ENCODE assay signal across 15 cellular contexts in the genomic region with DNA sequence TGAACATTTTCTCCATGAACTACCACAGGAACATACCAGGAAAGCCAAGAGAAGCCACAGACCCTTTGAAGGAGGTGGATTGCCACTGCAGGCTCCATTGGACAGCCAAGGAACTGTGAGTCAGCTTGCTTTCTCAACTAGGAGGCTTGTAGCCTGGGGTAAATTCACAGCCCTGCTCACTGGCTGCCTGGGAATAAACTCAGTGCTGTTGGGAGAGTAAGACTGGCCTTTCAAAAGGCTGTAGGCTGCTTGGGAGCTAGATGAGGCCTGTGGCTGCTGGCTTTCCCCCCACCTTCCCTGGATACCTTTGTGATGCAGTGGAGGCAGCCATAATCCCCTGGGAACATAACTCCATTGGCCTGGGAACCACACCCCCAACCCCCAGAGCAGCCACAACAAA.
DNase-seq lines count a peak whose midpoint lies in the region; ATAC-seq and TF ChIP-seq lines count a peak whose summit lies in the region.
"Had no signal": no experiment of that assay in that cellular context is flagged by ENCODE, and none has a peak within 500 bp of the region (broad histone marks: within the 10 kb centered on the region; RNA-seq: fewer than 3 reads in every experiment).

No MANE protein-coding gene starts in this region.

- peak; percentile 39 for DNase-seq in AG04450 (ENCODE audit: low read depth, low spot score)
- DNase-seq in HK-2 (ENCODE audit: unreplicated experiment): peak; percentile 13
- peak; percentile 87 for DNase-seq in brain microvascular endothelial cell
- DNase-seq in iPS-NIHi11 (ENCODE audit: low spot score): peak; percentile 17
- no peak for DNase-seq in omental fat pad (ENCODE audit: low spot score)
- no peak for DNase-seq in progenitor cell of endocrine pancreas (ENCODE audit: low spot score, unreplicated experiment)
- DNase-seq: activated CD4-positive, alpha-beta T cell treated with anti-CD3 and anti-CD28 coated beads, Interleukin-2, amount 50 U/mL, for 48 hours; aorta; NCI-H1436 treated with DMSO at 0.1 percent for 48 hours; NCI-H526; ovary had no signal

- peaks cover 3% of the 10 kb centered on the region for H3K36me3 Mint-ChIP-seq in progenitor cell of endocrine pancreas (ENCODE audit: insufficient read depth)
- H3K36me3 Mint-ChIP-seq: memory B cell had no signal

- CTCF ChIA-PET in AG04450 (lab: Charles Lee): no interaction called here

- no peak overlapping the region for H3K4me3 Mint-ChIP-seq in progenitor cell of endocrine pancreas (ENCODE audit: low read depth)
- H3K4me3 Mint-ChIP-seq: memory B cell had no signal

- ATAC-seq in HG03175 (IDR thresholded peaks at IDR 0.05; ENCODE audit: unreplicated experiment) (no peak), omental fat pad (ENCODE audit: low FRiP score) (no peak), GM21528 (IDR thresholded peaks at IDR 0.05; ENCODE audit: low FRiP score, unreplicated experiment) (no peak)
- ATAC-seq: Right ventricle myocardium inferior had no signal

- no peak for TF ChIP-seq CTCF in AG04450 (IDR thresholded peaks at IDR 0.05; ENCODE audit: low read depth, low read length)
- TF ChIP-seq CTCF in brain microvascular endothelial cell (IDR thresholded peaks at IDR 0.05; ENCODE audit: low read depth, low read length, missing control alignments): no peak
- TF ChIP-seq CTCF in omental fat pad (IDR thresholded peaks at IDR 0.05): no peak
- no peak for TF ChIP-seq CTCF in progenitor cell of endocrine pancreas (IDR thresholded peaks at IDR 0.05; ENCODE audit: unreplicated experiment)

- H3K27ac ChIP-seq in AG04450 (ENCODE audit: low read depth, low read length) (peak overlapping the region; percentile 31), brain microvascular endothelial cell (no peak overlapping the region)
- H3K27ac ChIP-seq: ovary had no signal

- POLR2A ChIA-PET in AG04450 (lab: Yijun Ruan, JAX): no interaction called here

- H3K27me3 Mint-ChIP-seq in progenitor cell of endocrine pancreas: no peaks in the 10 kb centered on the region
- H3K27me3 Mint-ChIP-seq: memory B cell had no signal

- H3K9me3 Mint-ChIP-seq in progenitor cell of endocrine pancreas (ENCODE audit: low read depth): peaks cover 42% of the 10 kb centered on the region

- no peak overlapping the region for H3K4me3 ChIP-seq in AG04450 (ENCODE audit: low read depth, low read length)
- H3K4me3 ChIP-seq in brain microvascular endothelial cell (ENCODE audit: low read depth, low read length): no peak overlapping the region
- H3K4me3 ChIP-seq: ovary had no signal

- H3K9me3 ChIP-seq in AG04450 (ENCODE audit: control insufficient read depth, insufficient read depth, low read length): no peaks in the 10 kb centered on the region; the same call in 1 of the 2 replicates

- H3K27ac Mint-ChIP-seq in progenitor cell of endocrine pancreas: no peak overlapping the region
- H3K27ac Mint-ChIP-seq: memory B cell had no signal

- H3K36me3 ChIP-seq in brain microvascular endothelial cell (replicated peaks): no peaks in the 10 kb centered on the region
- H3K36me3 ChIP-seq: ovary had no signal

- H3K27me3 ChIP-seq in AG04450 (ENCODE audit: control insufficient read depth, insufficient read depth, low read length): no peaks in the 10 kb centered on the region
- H3K27me3 ChIP-seq in brain microvascular endothelial cell (replicated peaks): no peaks in the 10 kb centered on the region
- H3K27me3 ChIP-seq: ovary had no signal

- in situ Hi-C loops in brain microvascular endothelial cell (cut with HindIII; ENCODE audit: low pct_ligation_motif_present, low sequenced_read_pairs): no loop called here

- no peaks in the 10 kb centered on the region for H3K4me1 Mint-ChIP-seq in progenitor cell of endocrine pancreas (ENCODE audit: low read depth)
- H3K4me1 Mint-ChIP-seq: memory B cell had no signal

Comparison
In these comparisons a context has a peak if more than half of its experiments do, and no peak if none do; other contexts are left out.
1. DNase-seq: peak in AG04450 (single experiment), HK-2 (single experiment), brain microvascular endothelial cell (single experiment) and iPS-NIHi11 (single experiment); none in omental fat pad (single experiment) and progenitor cell of endocrine pancreas (single experiment).